ENCODE assay signal across 13 cellular contexts in the genomic region with DNA sequence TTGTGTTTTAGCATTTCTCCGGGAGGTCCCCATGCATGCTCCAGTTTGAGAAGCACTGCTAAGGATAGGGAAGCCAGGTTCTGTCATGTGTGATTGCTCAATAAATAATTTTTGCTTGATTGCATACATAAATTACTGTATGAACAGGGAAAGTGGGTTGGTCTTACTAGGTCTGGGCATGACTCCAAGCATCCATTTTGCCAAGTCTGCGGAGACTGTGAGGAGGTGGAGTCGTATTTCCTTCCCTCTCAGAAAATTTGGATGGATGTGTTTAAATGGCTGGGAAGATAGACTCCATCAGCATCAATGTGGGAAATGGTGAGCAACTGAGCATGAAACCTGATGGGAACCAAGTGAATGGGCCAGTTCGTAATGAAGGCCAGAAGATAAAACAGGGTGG.
DNase-seq lines count a peak whose midpoint lies in the region; ATAC-seq, FAIRE-seq and TF ChIP-seq lines count a peak whose summit lies in the region.
"Had no signal": no experiment of that assay in that cellular context is flagged by ENCODE, and none has a peak within 500 bp of the region (broad histone marks: within the 10 kb centered on the region; RNA-seq: fewer than 3 reads in every experiment).

No MANE protein-coding gene starts in this region.

- H3K79me2 ChIP-seq in ACC112 (ENCODE audit: control insufficient read depth, insufficient read depth, low read length, unreplicated experiment): no peaks in the 10 kb centered on the region
- H3K79me2 ChIP-seq in astrocyte (ENCODE audit: insufficient read depth, low read length): peaks cover 31% of the 10 kb centered on the region

- H3K27ac ChIP-seq in ACC112 (ENCODE audit: low read depth, low read length) (peak overlapping the region; percentile 85), astrocyte (ENCODE audit: low read depth, low read length) (peak overlapping the region; percentile 75)
- H3K27ac ChIP-seq: C4-2B, neutrophil had no signal

- peaks cover 18% of the 10 kb centered on the region for H3K4me1 Mint-ChIP-seq in astrocyte (ENCODE audit: low read depth, unreplicated experiment)

- TF ChIP-seq CTCF in astrocyte (IDR thresholded peaks at IDR 0.05; ENCODE audit: insufficient read depth, low read depth, low read length): no peak
- TF ChIP-seq CTCF in BE2C (IDR thresholded peaks at IDR 0.05; ENCODE audit: low read depth, low read length): no peak

- H3K27me3 ChIP-seq in ACC112 (ENCODE audit: insufficient read depth, low read length) (no peaks in the 10 kb centered on the region), astrocyte (ENCODE audit: insufficient read depth, low read length) (no peaks in the 10 kb centered on the region), BE2C (no peaks in the 10 kb centered on the region)
- H3K27me3 ChIP-seq: neutrophil had no signal

- H3K4me2 ChIP-seq in astrocyte (ENCODE audit: low read length): peak overlapping the region; percentile 63

- no peaks in the 10 kb centered on the region for H3K9me3 ChIP-seq in astrocyte (ENCODE audit: insufficient read depth, low read depth, low read length)
- no peaks in the 10 kb centered on the region for H3K9me3 ChIP-seq in BE2C
- H3K9me3 ChIP-seq: neutrophil had no signal

- peak; percentile 81 for DNase-seq in NCI-H1092 (lab: John Stamatoyannopoulos, UW)
- DNase-seq in astrocyte (ENCODE audit: low read depth): peak; percentile 88
- peak; percentile 33 for DNase-seq in kidney tubule cell (ENCODE audit: low spot score)
- DNase-seq in OCI-M1 (lab: John Stamatoyannopoulos, UW): no peak
- no peak for DNase-seq in BE2C
- DNase-seq in activated CD4-positive, alpha-beta T cell treated with anti-CD3 and anti-CD28 coated beads, Interleukin-2, amount 50 U/mL, for 1 hour: no peak
- DNase-seq: activated T-cell treated with anti-CD3 and anti-CD28 coated beads, Interleukin-2, amount 50 U/mL, for 24 hours had no signal

- peak overlapping the region; percentile 69 for H3K27ac Mint-ChIP-seq in astrocyte (ENCODE audit: unreplicated experiment)
- H3K27ac Mint-ChIP-seq: activated T-cell treated with anti-CD3 and anti-CD28 coated beads, Interleukin-2, amount 50 U/mL, for 24 hours; T-helper 1 cell treated with Interleukin-12 subunit alpha and Interleukin-12 subunit beta and Interleukin-4 antibody, amounts not matched to agents 30 μg/mL and 1 μg/mL, for 36 hours had no signal

- peak overlapping the region; percentile 54 for H3K9ac ChIP-seq in astrocyte (ENCODE audit: low read length)

- no peaks in the 10 kb centered on the region for H3K27me3 Mint-ChIP-seq in astrocyte (ENCODE audit: low read depth, unreplicated experiment)

- H3K9me3 Mint-ChIP-seq in astrocyte (ENCODE audit: unreplicated experiment): no peaks in the 10 kb centered on the region
- H3K9me3 Mint-ChIP-seq: activated T-cell treated with anti-CD3 and anti-CD28 coated beads, Interleukin-2, amount 50 U/mL, for 24 hours; T-helper 1 cell treated with Interleukin-12 subunit alpha and Interleukin-12 subunit beta and Interleukin-4 antibody, amounts not matched to agents 30 μg/mL and 1 μg/mL, for 36 hours had no signal

- no peak for FAIRE-seq in astrocyte (lab: Jason Lieb, UNC)
- FAIRE-seq: GM12878 had no signal

- H3K4me3 Mint-ChIP-seq in astrocyte (ENCODE audit: unreplicated experiment): no peak overlapping the region
- H3K4me3 Mint-ChIP-seq: activated T-cell treated with anti-CD3 and anti-CD28 coated beads, Interleukin-2, amount 50 U/mL, for 24 hours; T-helper 1 cell treated with Interleukin-12 subunit alpha and Interleukin-12 subunit beta and Interleukin-4 antibody, amounts not matched to agents 30 μg/mL and 1 μg/mL, for 36 hours had no signal

- no peak overlapping the region for H2AFZ ChIP-seq in ACC112 (ENCODE audit: low read length, unreplicated experiment)
- H2AFZ ChIP-seq in astrocyte (ENCODE audit: low read depth, low read length): no peak overlapping the region

- no peak for ATAC-seq in HG03025 (IDR thresholded peaks at IDR 0.05; ENCODE audit: low FRiP score, unreplicated experiment)
- ATAC-seq: GM12878 had no signal

- H3K4me3 ChIP-seq in ACC112 (ENCODE audit: low read depth, low read length) (peak overlapping the region; percentile 47), astrocyte (ENCODE audit: insufficient read depth, low read depth, low read length) (no peak overlapping the region), BE2C (ENCODE audit: low read depth, low read length) (no peak overlapping the region)
- H3K4me3 ChIP-seq: GM12878 had no signal

- no peaks in the 10 kb centered on the region for H3K36me3 Mint-ChIP-seq in astrocyte (ENCODE audit: low read depth, unreplicated experiment)

- H3K4me1 ChIP-seq in ACC112 (ENCODE audit: control insufficient read depth, insufficient read depth, low read length, unreplicated experiment) (peaks cover 18% of the 10 kb centered on the region), astrocyte (ENCODE audit: insufficient read depth, low read length) (peaks cover 12% of the 10 kb centered on the region), BE2C (no peaks in the 10 kb centered on the region)

- H4K20me1 ChIP-seq in astrocyte (ENCODE audit: insufficient read depth, low read length): peaks cover 10% of the 10 kb centered on the region

- H3K36me3 ChIP-seq in ACC112 (ENCODE audit: insufficient read depth, low read length): no peaks in the 10 kb centered on the region
- no peaks in the 10 kb centered on the region for H3K36me3 ChIP-seq in astrocyte (ENCODE audit: insufficient read depth, low read length)
- no peaks in the 10 kb centered on the region for H3K36me3 ChIP-seq in BE2C
- H3K36me3 ChIP-seq: neutrophil had no signal

Comparison
In these comparisons a context has a peak if more than half of its experiments do, and no peak if none do; other contexts are left out.
1. DNase-seq: peak in NCI-H1092 (single experiment), astrocyte (single experiment) and kidney tubule cell (single experiment); none in OCI-M1 (single experiment), BE2C (single experiment) and activated CD4-positive, alpha-beta T cell treated with anti-CD3 and anti-CD28 coated beads, Interleukin-2, amount 50 U/mL, for 1 hour (single experiment).